Comparison of ENCODE assay signal across 9 cellular contexts in genomic region chr19:44447864-44448674, GRCh38. TPM values are rescaled to one million over a fixed set of nuclear protein-coding genes. Genes with fewer than 3 reads are reported as not detected.
DNase-seq lines count a peak whose midpoint lies in the region; ATAC-seq and TF ChIP-seq lines count a peak whose summit lies in the region.
"Had no signal": no experiment of that assay in that cellular context is flagged by ENCODE, and none has a peak within 500 bp of the region (broad histone marks: within the 10 kb centered on the region; RNA-seq: fewer than 3 reads in every experiment).

Gene ZNF229, minus strand, starts transcription at chr19:44448472. Its CDS starts 5,625 bp downstream, at chr19:44442847.

- H3K4me1 ChIP-seq in RWPE2 (ENCODE audit: insufficient read depth, poor library complexity, severe bottlenecking) (peaks cover 4% of the 10 kb centered on the region), neuronal stem cell (ENCODE audit: control insufficient read depth in 2 of 2, insufficient read depth in 1 of 2, low read depth in 1 of 2, low read length in 2 of 2) (peaks cover 0 to 4% of the 10 kb centered on the region in 2 donors)

- peak within 1 kb of the TSS; percentile 93 for H3K4me3 Mint-ChIP-seq in activated naive CD4-positive, alpha-beta T cell treated with anti-CD3 and anti-CD28 coated beads, Interleukin-2, amount 50 U/mL, for 24 hours
- peak within 1 kb of the TSS; percentile 88 to 90 for H3K4me3 Mint-ChIP-seq in stimulated activated naive CD8-positive, alpha-beta T cell treated with anti-CD3 and anti-CD28 coated beads, Interleukin-15, amount 100 ng/mL, for 72 hours

- no peak within 1 kb of the TSS for H4K91ac ChIP-seq in neuronal stem cell (ENCODE audit: low read depth, low read length, poor library complexity)

- no peak within 1 kb of the TSS for H2BK120ac ChIP-seq in neuronal stem cell (ENCODE audit: low read depth, low read length)

- peaks cover 7% of the 10 kb centered on the region for H3K27me3 Mint-ChIP-seq in activated naive CD4-positive, alpha-beta T cell treated with anti-CD3 and anti-CD28 coated beads, Interleukin-2, amount 50 U/mL, for 24 hours
- no peaks in the 10 kb centered on the region for H3K27me3 Mint-ChIP-seq in stimulated activated naive CD8-positive, alpha-beta T cell treated with anti-CD3 and anti-CD28 coated beads, Interleukin-15, amount 100 ng/mL, for 72 hours

- H3K27ac ChIP-seq in RWPE2 (ENCODE audit: poor library complexity, severe bottlenecking) (peak within 1 kb of the TSS; percentile 2), neuronal stem cell (replicated peaks; ENCODE audit: low read length) (no peak within 1 kb of the TSS)

- peaks cover 57% of the 10 kb centered on the region for H3K9me3 Mint-ChIP-seq in activated naive CD4-positive, alpha-beta T cell treated with anti-CD3 and anti-CD28 coated beads, Interleukin-2, amount 50 U/mL, for 24 hours
- H3K9me3 Mint-ChIP-seq in stimulated activated naive CD8-positive, alpha-beta T cell treated with anti-CD3 and anti-CD28 coated beads, Interleukin-15, amount 100 ng/mL, for 72 hours = peaks cover 63 to 78% of the 10 kb centered on the region in 2 donors

- peak; percentile 23 for DNase-seq in SIG-M5 treated with dmso at 0.1 percent for 504 hours (lab: John Stamatoyannopoulos, UW; ENCODE audit: unreplicated experiment)
- no peak for DNase-seq in SIG-M5 (lab: John Stamatoyannopoulos, UW)
- peak; percentile 95 for DNase-seq in RWPE2 (ENCODE audit: low spot score)
- peak; percentile 70 for DNase-seq in glomerular endothelial cell (ENCODE audit: extremely low read depth, low read depth, low spot score)
- peak; percentile 79 for DNase-seq in neuronal stem cell (ENCODE audit: low spot score)
- DNase-seq in stimulated activated naive CD8-positive, alpha-beta T cell treated with anti-CD3 and anti-CD28 coated beads, Interleukin-15, amount 100 ng/mL, for 72 hours = peak; percentile 77 to 88
- DNase-seq in Kasumi-1 (lab: John Stamatoyannopoulos, UW) = no peak
- DNase-seq: DND-41 had no signal

- H3K14ac ChIP-seq in neuronal stem cell (ENCODE audit: low read length) = no peak within 1 kb of the TSS

- peaks cover 2% of the 10 kb centered on the region for H3K79me1 ChIP-seq in neuronal stem cell (ENCODE audit: low read depth, low read length)

- WGBS in neuronal stem cell (ENCODE audit: extremely low coverage in 2 of 2, insufficient read length in 2 of 2, insufficient replicate concordance in 1 of 2), 2 donors = no CpG with 5 or more reads among the region's 45 CpGs

- H3K9ac ChIP-seq in neuronal stem cell (ENCODE audit: low read depth, low read length, poor library complexity) = peak within 1 kb of the TSS; percentile 94

- H3K18ac ChIP-seq in neuronal stem cell (ENCODE audit: low read length) = peak within 1 kb of the TSS; percentile 92

- TF ChIP-seq CTCF in RWPE2 (IDR thresholded peaks at IDR 0.05; ENCODE audit: poor library complexity, severe bottlenecking) = no peak

- peak within 1 kb of the TSS; percentile 17 for H3K27ac Mint-ChIP-seq in activated naive CD4-positive, alpha-beta T cell treated with anti-CD3 and anti-CD28 coated beads, Interleukin-2, amount 50 U/mL, for 24 hours
- peak within 1 kb of the TSS; percentile 63 to 93 for H3K27ac Mint-ChIP-seq in stimulated activated naive CD8-positive, alpha-beta T cell treated with anti-CD3 and anti-CD28 coated beads, Interleukin-15, amount 100 ng/mL, for 72 hours

- no peak within 1 kb of the TSS for H3K4ac ChIP-seq in neuronal stem cell (ENCODE audit: low read length)

- peak within 1 kb of the TSS; percentile 87 for H3K4me3 ChIP-seq in RWPE2 (ENCODE audit: severe bottlenecking)
- peak within 1 kb of the TSS; percentile 57 to 82 for H3K4me3 ChIP-seq in neuronal stem cell (ENCODE audit: low read length in 2 of 2)

- H3K4me2 ChIP-seq in neuronal stem cell (ENCODE audit: insufficient read depth, low read length, poor library complexity, severe bottlenecking) = peak within 1 kb of the TSS; percentile 71

- H2BK15ac ChIP-seq in neuronal stem cell (ENCODE audit: low read length) = no peak within 1 kb of the TSS

- no peak within 1 kb of the TSS for H4K8ac ChIP-seq in neuronal stem cell (ENCODE audit: low read depth, low read length)

- H3K4me1 Mint-ChIP-seq in activated naive CD4-positive, alpha-beta T cell treated with anti-CD3 and anti-CD28 coated beads, Interleukin-2, amount 50 U/mL, for 24 hours = peaks cover 11% of the 10 kb centered on the region
- peaks cover 7% of the 10 kb centered on the region for H3K4me1 Mint-ChIP-seq in stimulated activated naive CD8-positive, alpha-beta T cell treated with anti-CD3 and anti-CD28 coated beads, Interleukin-15, amount 100 ng/mL, for 72 hours

- peaks cover 61% of the 10 kb centered on the region for H3K36me3 Mint-ChIP-seq in activated naive CD4-positive, alpha-beta T cell treated with anti-CD3 and anti-CD28 coated beads, Interleukin-2, amount 50 U/mL, for 24 hours

- no peak within 1 kb of the TSS for H3K23ac ChIP-seq in neuronal stem cell (ENCODE audit: low read depth, low read length, poor library complexity)

- H2AFZ ChIP-seq in neuronal stem cell (ENCODE audit: low read length) = peak within 1 kb of the TSS; percentile 81

- H3K27me3 ChIP-seq in RWPE2 (ENCODE audit: insufficient read depth, poor library complexity, severe bottlenecking) (no peaks in the 10 kb centered on the region), neuronal stem cell (ENCODE audit: control insufficient read depth in 3 of 3, insufficient read depth in 3 of 3, low read depth in 1 of 3, low read length in 3 of 3) (no peaks in the 10 kb centered on the region)

- H2BK5ac ChIP-seq in neuronal stem cell (ENCODE audit: low read length) = no peak within 1 kb of the TSS

- H2AK5ac ChIP-seq in neuronal stem cell (ENCODE audit: low read depth, low read length) = no peak within 1 kb of the TSS

- H3K36me3 ChIP-seq in RWPE2 (ENCODE audit: low read depth) (peaks cover 24% of the 10 kb centered on the region), neuronal stem cell (replicated peaks in 1 of 2; ENCODE audit: control insufficient read depth in 2 of 2, insufficient read depth in 2 of 2, low read length in 2 of 2) (peaks cover 0 to 5% of the 10 kb centered on the region in 2 donors)

- ATAC-seq in RWPE2 (ENCODE audit: low read depth) = peak; percentile 99
- peak; percentile 100 for ATAC-seq in stimulated activated naive CD8-positive, alpha-beta T cell treated with anti-CD3 and anti-CD28 coated beads, Interleukin-15, amount 100 ng/mL, for 72 hours

- H2BK12ac ChIP-seq in neuronal stem cell (ENCODE audit: low read length) = no peak within 1 kb of the TSS

- H3K9me3 ChIP-seq in RWPE2 (ENCODE audit: severe bottlenecking) (no peaks in the 10 kb centered on the region), neuronal stem cell (replicated peaks in 1 of 2; ENCODE audit: control insufficient read depth in 2 of 2, insufficient read depth in 1 of 2, low read depth in 1 of 2, low read length in 2 of 2) (peaks cover 15 to 30% of the 10 kb centered on the region in 2 donors)

RNA-seq across cellular contexts. Expression of gene ZNF229, which starts in this region (rescaled TPM):
- total RNA-seq in glomerular endothelial cell = 5.9 and 10.2 TPM in 2 replicates
- 5.5 TPM for polyA plus RNA-seq in neuronal stem cell (2013, experiment 1 of 2)
- polyA plus RNA-seq in neuronal stem cell (2013, experiment 2 of 2) = 6.2 TPM

Comparison
In these comparisons a context has a peak if more than half of its experiments do, and no peak if none do; other contexts are left out.
1. DNase-seq: peak in SIG-M5 treated with dmso at 0.1 percent for 504 hours (single experiment), RWPE2 (single experiment), glomerular endothelial cell (single experiment), neuronal stem cell (single experiment) and stimulated activated naive CD8-positive, alpha-beta T cell treated with anti-CD3 and anti-CD28 coated beads, Interleukin-15, amount 100 ng/mL, for 72 hours (2 of 2); none in SIG-M5 (single experiment) and Kasumi-1 (0 of 2).